ENCODE assay signal across 8 cellular contexts in genomic region chr5:69217732-69218568, GRCh38. TPM values are rescaled to one million over a fixed set of nuclear protein-coding genes. Genes with fewer than 3 reads are reported as not detected.
A peak's percentile ranks its signal among the peaks of the same experiment; 100 is the strongest.
DNase-seq lines count a peak whose midpoint lies in the region; ATAC-seq and TF ChIP-seq lines count a peak whose summit lies in the region.

No MANE protein-coding gene starts in this region.

- DNase-seq in DMS114 treated with DMSO at 0.1 percent for 48 hours (lab: John Stamatoyannopoulos, UW; ENCODE audit: unreplicated experiment): peak; percentile 89
- DNase-seq in HuH-7 (ENCODE audit: low spot score): peak; percentile 93
- peak; percentile 95 for DNase-seq in OCI-LY7 (ENCODE audit: low spot score)
- DNase-seq in activated T-cell treated with anti-CD3 and anti-CD28 coated beads for 48 hours (ENCODE audit: low read depth): peak; percentile 76
- peak; percentile 94 to 95 for DNase-seq in erythroblast (lab: John Stamatoyannopoulos, UW)
- peak; percentile 54 to 59 for DNase-seq in stimulated activated CD8-positive, alpha-beta memory T cell treated with anti-CD3 and anti-CD28 coated beads, Interleukin-7, amount 100 ng/mL, for 1 hour (ENCODE audit: low read depth in 2 of 2)

- no TSS peak for BruUV-seq in OCI-LY7 (replicated peaks; lab: Mats Ljungman, UMichigan)

- no peaks in the 10 kb centered on the region for H3K9me2 ChIP-seq in OCI-LY7 (ENCODE audit: insufficient read depth, low read length)

- no peaks in the 10 kb centered on the region for H3K27me3 ChIP-seq in mucosa of stomach (ENCODE audit: control insufficient read depth, insufficient read depth, low read length)

- intact Hi-C loops in OCI-LY7 (cut with micrococcal nuclease; ENCODE audit: unreplicated experiment): loop anchor here (1.0 to 2.0 kb wide), 2 partner anchors 17 to 125 kb away; partner anchors contain the start of gene CDK7

- CTCF ChIA-PET in OCI-LY7 (lab: Charles Lee; ENCODE audit: unreplicated experiment): no interaction called here

- no peaks in the 10 kb centered on the region for H3K9me3 ChIP-seq in OCI-LY7 (ENCODE audit: low read length)
- H3K9me3 ChIP-seq in mucosa of stomach (ENCODE audit: control insufficient read depth, low read length): no peaks in the 10 kb centered on the region

- H3K4me1 ChIP-seq in OCI-LY7 (ENCODE audit: insufficient read depth, low read length, poor library complexity, severe bottlenecking) (peaks cover 25% of the 10 kb centered on the region), mucosa of stomach (ENCODE audit: control insufficient read depth, insufficient read depth, low read length) (no peaks in the 10 kb centered on the region)

- no peak for TF ChIP-seq CTCF in OCI-LY7 (conservative IDR thresholded peaks at IDR 0.05; ENCODE audit: low read length)

- POLR2A ChIA-PET in OCI-LY7 (lab: Charles Lee): interaction anchor here (0.6 to 1.4 kb wide), 5 partner anchors 9 to 645 kb away, joined by 3 to 4 read pairs (median 3); partner anchors contain the start of gene CDK7

- H4K20me1 ChIP-seq in OCI-LY7 (ENCODE audit: insufficient read depth, low read length): no peaks in the 10 kb centered on the region

- TF ChIP-seq POLR2A in erythroblast (IDR thresholded peaks at IDR 0.05; ENCODE audit: low read length): peak; percentile 93

- peak overlapping the region; percentile 93 for H3K4me2 ChIP-seq in OCI-LY7 (ENCODE audit: low read length)

- H3K4me3 ChIP-seq in OCI-LY7 (ENCODE audit: low read depth, low read length, poor library complexity, severe bottlenecking): peak overlapping the region; percentile 85
- peak overlapping the region; percentile 100 for H3K4me3 ChIP-seq in mucosa of stomach (ENCODE audit: low read length)

- peak overlapping the region; percentile 98 for H3K9ac ChIP-seq in mucosa of stomach (ENCODE audit: low read length)

- peaks cover 21% of the 10 kb centered on the region for H3K79me2 ChIP-seq in OCI-LY7 (ENCODE audit: insufficient read depth, low read depth, low read length)

- peak overlapping the region; percentile 95; the same call in 1 of the 2 replicates for H2AFZ ChIP-seq in OCI-LY7 (ENCODE audit: low read length)

- H3K36me3 ChIP-seq in OCI-LY7 (ENCODE audit: insufficient read depth, low read length) (peaks cover 30% of the 10 kb centered on the region), mucosa of stomach (ENCODE audit: control insufficient read depth, insufficient read depth, low read length) (no peaks in the 10 kb centered on the region)

- H3K27ac ChIP-seq in OCI-LY7 (ENCODE audit: low read depth, low read length, poor library complexity, severe bottlenecking): peak overlapping the region; percentile 75

- peak; percentile 79 for ATAC-seq in GM21526 (IDR thresholded peaks at IDR 0.05; ENCODE audit: low FRiP score, unreplicated experiment)

RNA-seq across cellular contexts. Expression of gene CDK7, which starts 16.7 kb away (rescaled TPM):
- total RNA-seq in OCI-LY7 (2014; rRNA removed; shearing (Covaris generic)): 18.4 and 31.7 TPM in 2 replicates
- 22.5 and 33.1 TPM in 2 replicates for total RNA-seq in OCI-LY7 (2022)

RNA-seq across cellular contexts. Expression of gene CENPH, which starts 28.6 kb away (rescaled TPM):
- 85.7 and 86.1 TPM in 2 replicates for total RNA-seq in OCI-LY7 (2014; rRNA removed; shearing (Covaris generic))
- total RNA-seq in OCI-LY7 (2022): 105 and 126 TPM in 2 replicates

RNA-seq across cellular contexts. Expression of gene CCNB1, which starts 51.0 kb away (rescaled TPM):
- 181 and 206 TPM in 2 replicates for total RNA-seq in OCI-LY7 (2014; rRNA removed; shearing (Covaris generic))
- total RNA-seq in OCI-LY7 (2022): 274 and 276 TPM in 2 replicates

Comparison
In these comparisons a context has a peak if more than half of its experiments do, and no peak if none do; other contexts are left out.
1. Peak in every context shown above with its lines: DNase-seq, ATAC-seq, H3K4me3 ChIP-seq and H3K27ac ChIP-seq.